In genomic region chr2:23497536-23497935, GRCh38 we compare ENCODE assay signal across 22 cellular contexts.
DNase-seq lines count a peak whose midpoint lies in the region; FAIRE-seq and TF ChIP-seq lines count a peak whose summit lies in the region.
"Had no signal": no experiment of that assay in that cellular context is flagged by ENCODE, and none has a peak within 500 bp of the region (broad histone marks: within the 10 kb centered on the region; RNA-seq: fewer than 3 reads in every experiment).

No MANE protein-coding gene starts in this region.

- H3K27ac ChIP-seq in osteoblast (ENCODE audit: low read depth, low read length): no peak overlapping the region
- H3K27ac ChIP-seq: A549, hepatocyte had no signal

- no peaks in the 10 kb centered on the region for H3K27me3 ChIP-seq in osteoblast (ENCODE audit: insufficient read depth, low read length)
- H3K27me3 ChIP-seq: hepatocyte, upper lobe of left lung had no signal

- no peak for DNase-seq in activated CD4-positive, alpha-beta T cell treated with anti-CD3 and anti-CD28 coated beads, Interleukin-2, amount 10 ng/mL, durations not matched to agents 24 days and 14 days
- no peak for DNase-seq in activated CD4-positive, alpha-beta T cell treated with anti-CD3 and anti-CD28 coated beads, Interleukin-2, amount 50 U/mL, for 48 hours
- DNase-seq in Daoy (ENCODE audit: low read depth) (peak; percentile 35), astrocyte of the spinal cord (ENCODE audit: low read depth, low spot score) (peak; percentile 15), osteoblast (ENCODE audit: insufficient read length, low spot score, missing footprints) (no peak), frontal cortex (ENCODE audit: low spot score in 2 of 2) (no peak), EL (no peak), epidermal melanocyte (ENCODE audit: insufficient read length, low spot score) (no peak)
- DNase-seq: activated CD4-positive, alpha-beta T cell treated with anti-CD3 and anti-CD28 coated beads, Interleukin-2, amount 50 U/mL, for 1 hour; DMS 273 treated with DMSO at 0.1 percent for 48 hours; foreskin fibroblast; NCI-H1694 treated with DMSO at 0.1 percent for 48 hours; NCI-H345; stimulated activated naive CD4-positive, alpha-beta T cell treated with Interleukin-2 at 50 U/mL for 16 hours; upper lobe of left lung had no signal

- TF ChIP-seq CTCF in astrocyte of the spinal cord (IDR thresholded peaks at IDR 0.05; ENCODE audit: low read depth, low read length): no peak
- no peak for TF ChIP-seq CTCF in osteoblast (IDR thresholded peaks at IDR 0.05; ENCODE audit: extremely low read depth, low read depth, low read length)

- no peak overlapping the region for H3K4me3 ChIP-seq in astrocyte of the spinal cord (ENCODE audit: low read depth, low read length)
- H3K4me3 ChIP-seq in osteoblast (ENCODE audit: insufficient read depth, low read length): no peak overlapping the region
- H3K4me3 ChIP-seq: A549, hepatocyte, lung, upper lobe of left lung had no signal

- H2AFZ ChIP-seq in osteoblast (ENCODE audit: low read length): no peak overlapping the region
- H2AFZ ChIP-seq: hepatocyte had no signal

- no peaks in the 10 kb centered on the region for H3K9me3 ChIP-seq in osteoblast (ENCODE audit: low read depth, low read length)
- H3K9me3 ChIP-seq: A549, upper lobe of left lung had no signal

- in situ Hi-C loops in astrocyte of the spinal cord (cut with HindIII; ENCODE audit: low sequenced_read_pairs): no loop called here

- H3K27ac Mint-ChIP-seq in activated CD4-positive, alpha-beta T cell treated with anti-CD3 and anti-CD28 coated beads, Interleukin-2, amount 10 ng/mL, durations not matched to agents 24 days and 14 days: no peak overlapping the region

- FAIRE-seq in frontal cortex (lab: Jason Lieb, UNC): no peak
- FAIRE-seq: A549, bronchial epithelial cell, islet of Langerhans, TTC549 had no signal

- intact Hi-C loops in activated CD4-positive, alpha-beta T cell treated with anti-CD3 and anti-CD28 coated beads, Interleukin-2, amount 10 ng/mL, durations not matched to agents 24 days and 14 days (cut with micrococcal nuclease): loop anchor here (1.0 to 2.0 kb wide), 2 partner anchors 8 to 35 kb away; no protein-coding TSS in a partner anchor

- H3K79me2 ChIP-seq in osteoblast (ENCODE audit: insufficient read depth, low read length): no peaks in the 10 kb centered on the region
- H3K79me2 ChIP-seq: hepatocyte had no signal

- H3K4me1 ChIP-seq in osteoblast (ENCODE audit: insufficient read depth, low read length): peaks cover 28% of the 10 kb centered on the region
- H3K4me1 ChIP-seq: A549 had no signal

- H3K4me3 Mint-ChIP-seq in activated CD4-positive, alpha-beta T cell treated with anti-CD3 and anti-CD28 coated beads, Interleukin-2, amount 10 ng/mL, durations not matched to agents 24 days and 14 days: peak overlapping the region; percentile 61

- H3K4me1 Mint-ChIP-seq in activated CD4-positive, alpha-beta T cell treated with anti-CD3 and anti-CD28 coated beads, Interleukin-2, amount 10 ng/mL, durations not matched to agents 24 days and 14 days: peaks cover 29% of the 10 kb centered on the region

- H3K36me3 ChIP-seq in osteoblast (ENCODE audit: insufficient read depth, low read length): no peaks in the 10 kb centered on the region
- H3K36me3 ChIP-seq: upper lobe of left lung had no signal

- H4K20me1 ChIP-seq in osteoblast (ENCODE audit: insufficient read depth, low read length): peaks cover 9% of the 10 kb centered on the region

- peak overlapping the region; percentile 44 for H3K4me2 ChIP-seq in osteoblast (ENCODE audit: insufficient read depth, low read length)
- H3K4me2 ChIP-seq: A549, hepatocyte had no signal

- H3K9me3 Mint-ChIP-seq in activated CD4-positive, alpha-beta T cell treated with anti-CD3 and anti-CD28 coated beads, Interleukin-2, amount 10 ng/mL, durations not matched to agents 24 days and 14 days: no peaks in the 10 kb centered on the region

- H3K36me3 Mint-ChIP-seq in activated CD4-positive, alpha-beta T cell treated with anti-CD3 and anti-CD28 coated beads, Interleukin-2, amount 10 ng/mL, durations not matched to agents 24 days and 14 days (ENCODE audit: low read depth): peaks cover 2% of the 10 kb centered on the region
- H3K36me3 Mint-ChIP-seq: activated naive CD8-positive, alpha-beta T cell had no signal

- H3K27me3 Mint-ChIP-seq in activated CD4-positive, alpha-beta T cell treated with anti-CD3 and anti-CD28 coated beads, Interleukin-2, amount 10 ng/mL, durations not matched to agents 24 days and 14 days: peaks cover 15% of the 10 kb centered on the region
- H3K27me3 Mint-ChIP-seq: activated naive CD8-positive, alpha-beta T cell had no signal

Comparison
In these comparisons a context has a peak if more than half of its experiments do, and no peak if none do; other contexts are left out.
1. DNase-seq: peak in Daoy (single experiment) and astrocyte of the spinal cord (single experiment); none in activated CD4-positive, alpha-beta T cell treated with anti-CD3 and anti-CD28 coated beads, Interleukin-2, amount 10 ng/mL, durations not matched to agents 24 days and 14 days (single experiment), activated CD4-positive, alpha-beta T cell treated with anti-CD3 and anti-CD28 coated beads, Interleukin-2, amount 50 U/mL, for 48 hours (0 of 2), osteoblast (single experiment), frontal cortex (0 of 2), EL (single experiment) and epidermal melanocyte (single experiment).